In the genomic region with DNA sequence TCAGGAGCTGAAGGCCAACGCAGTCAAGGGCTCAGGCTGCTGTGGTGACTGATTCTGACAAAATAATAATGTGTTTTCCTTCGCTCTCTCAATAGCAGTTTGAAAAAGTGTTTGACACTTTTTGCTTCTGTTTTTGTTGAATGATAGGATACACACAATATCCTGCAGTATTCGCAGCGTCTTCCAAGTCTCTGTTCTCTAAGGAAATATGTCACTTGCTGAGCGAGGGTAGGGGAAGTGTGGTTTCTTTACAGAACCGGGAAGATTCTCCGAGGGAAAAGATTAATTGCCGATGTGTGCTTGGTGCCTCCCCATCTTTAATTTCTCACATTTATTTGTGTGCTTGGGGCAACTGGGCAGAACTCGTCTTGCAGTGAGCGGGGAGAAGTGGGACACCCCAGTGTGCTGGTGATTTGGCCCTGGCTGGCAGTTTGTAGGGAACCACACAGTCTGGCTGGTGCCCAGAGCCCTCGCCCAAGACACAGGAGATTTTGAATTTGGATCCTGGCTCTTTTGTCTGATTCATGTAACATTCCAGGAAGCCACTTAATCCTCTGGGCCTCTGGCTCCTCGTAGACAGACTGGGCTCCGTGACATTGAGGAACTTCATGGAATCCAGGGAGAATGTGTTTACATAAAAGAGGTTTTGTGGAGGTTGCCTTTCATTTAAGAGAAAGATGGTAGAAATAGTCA, we compare ENCODE assay signal across 16 cellular contexts.
DNase-seq lines count a peak whose midpoint lies in the region; ATAC-seq and TF ChIP-seq lines count a peak whose summit lies in the region.
"Had no signal": no experiment of that assay in that cellular context is flagged by ENCODE, and none has a peak within 500 bp of the region (broad histone marks: within the 10 kb centered on the region; RNA-seq: fewer than 3 reads in every experiment).

No MANE protein-coding gene starts in this region.

- no peak for TF ChIP-seq CTCF in nephron progenitor cell (IDR thresholded peaks at IDR 0.05)
- TF ChIP-seq CTCF in natural killer cell (IDR thresholded peaks at IDR 0.05): no peak
- no peak for TF ChIP-seq CTCF in brain microvascular endothelial cell (IDR thresholded peaks at IDR 0.05; ENCODE audit: low read depth, low read length, missing control alignments)

- H3K4me3 ChIP-seq in brain microvascular endothelial cell (ENCODE audit: low read depth, low read length): no peak overlapping the region
- H3K4me3 ChIP-seq: SJCRH30, upper lobe of left lung had no signal

- H3K4me3 Mint-ChIP-seq in nephron progenitor cell (no peak overlapping the region), natural killer cell (no peak overlapping the region)
- H3K4me3 Mint-ChIP-seq: activated CD8-positive, alpha-beta T cell treated with anti-CD3 and anti-CD28 coated beads for 36 hours had no signal

- in situ Hi-C loops in brain microvascular endothelial cell (cut with HindIII; ENCODE audit: low pct_ligation_motif_present, low sequenced_read_pairs): no loop called here

- intact Hi-C loops in natural killer cell (cut with micrococcal nuclease): no loop called here

- no peaks in the 10 kb centered on the region for H3K36me3 ChIP-seq in brain microvascular endothelial cell (replicated peaks)
- H3K36me3 ChIP-seq: SJCRH30, upper lobe of left lung had no signal

- H3K27me3 Mint-ChIP-seq in nephron progenitor cell (ENCODE audit: low read depth, poor library complexity) (peaks cover 10% of the 10 kb centered on the region), natural killer cell (ENCODE audit: low read depth in 2 of 2) (no peaks in the 10 kb centered on the region)
- H3K27me3 Mint-ChIP-seq: activated CD8-positive, alpha-beta T cell treated with anti-CD3 and anti-CD28 coated beads for 36 hours had no signal

- H3K27ac ChIP-seq in brain microvascular endothelial cell: no peak overlapping the region
- H3K27ac ChIP-seq: SJCRH30 had no signal

- H3K36me3 Mint-ChIP-seq in nephron progenitor cell (ENCODE audit: low read depth) (no peaks in the 10 kb centered on the region), natural killer cell (no peaks in the 10 kb centered on the region)

- H3K27me3 ChIP-seq in brain microvascular endothelial cell (replicated peaks): no peaks in the 10 kb centered on the region
- H3K27me3 ChIP-seq: SJCRH30, upper lobe of left lung had no signal

- no peaks in the 10 kb centered on the region for H3K9me3 Mint-ChIP-seq in nephron progenitor cell
- no peaks in the 10 kb centered on the region for H3K9me3 Mint-ChIP-seq in natural killer cell

- H3K4me1 Mint-ChIP-seq in nephron progenitor cell (peaks cover 32% of the 10 kb centered on the region), natural killer cell (peaks cover under 1 to 3% of the 10 kb centered on the region in 2 donors)

- ATAC-seq in natural killer cell (no peak), esophagus mucosa (no peak)
- ATAC-seq: activated CD8-positive, alpha-beta T cell treated with anti-CD3 and anti-CD28 coated beads for 36 hours had no signal

- peak overlapping the region; percentile 33 for H3K27ac Mint-ChIP-seq in nephron progenitor cell
- no peak overlapping the region for H3K27ac Mint-ChIP-seq in natural killer cell
- H3K27ac Mint-ChIP-seq: activated CD8-positive, alpha-beta T cell treated with anti-CD3 and anti-CD28 coated beads for 36 hours had no signal

- DNase-seq in AG08395 (ENCODE audit: low spot score): peak; percentile 88
- DNase-seq in GM03348 (ENCODE audit: low spot score): peak; percentile 87
- peak; percentile 32 for DNase-seq in ecto neural progenitor cell (ENCODE audit: low spot score)
- DNase-seq in nephron progenitor cell: no peak
- no peak for DNase-seq in natural killer cell
- no peak for DNase-seq in NCI-H1048 (lab: John Stamatoyannopoulos, UW)
- no peak for DNase-seq in brain microvascular endothelial cell
- DNase-seq: activated CD8-positive, alpha-beta T cell treated with anti-CD3 and anti-CD28 coated beads for 36 hours; activated naive CD4-positive, alpha-beta T cell; central memory CD4-positive, alpha-beta T cell; GDM1; NK-92 treated with Interleukin-12 subunit alpha and Interleukin-12 subunit beta, amount 100 ng/mL, for 24 hours; occipital lobe; SJCRH30 had no signal

Comparison
In these comparisons a context has a peak if more than half of its experiments do, and no peak if none do; other contexts are left out.
1. DNase-seq: peak in AG08395 (single experiment), GM03348 (single experiment) and ecto neural progenitor cell (single experiment); none in nephron progenitor cell (single experiment), natural killer cell (single experiment), NCI-H1048 (single experiment) and brain microvascular endothelial cell (single experiment).